In genomic region chr12:114481200-114481535, GRCh38 we compare ENCODE assay signal across 15 cellular contexts.
DNase-seq lines count a peak whose midpoint lies in the region; ATAC-seq and TF ChIP-seq lines count a peak whose summit lies in the region.
"Had no signal": no experiment of that assay in that cellular context is flagged by ENCODE, and none has a peak within 500 bp of the region (broad histone marks: within the 10 kb centered on the region; RNA-seq: fewer than 3 reads in every experiment).

No MANE protein-coding gene starts in this region.

- ATAC-seq in foreskin keratinocyte, result peak; percentile 31
- no peak for ATAC-seq in HG03565 (IDR thresholded peaks at IDR 0.05; ENCODE audit: unreplicated experiment)
- ATAC-seq: activated CD4-positive, CD25-positive, alpha-beta regulatory T cell treated with anti-CD3 and anti-CD28 coated beads, Interleukin-2, amount 50 U/mL, for 24 hours had no signal

- peaks cover 55% of the 10 kb centered on the region for H3K27me3 Mint-ChIP-seq in HFFc6 (ENCODE audit: insufficient read depth)

- H3K27ac ChIP-seq in foreskin keratinocyte, result no peak overlapping the region
- H3K27ac ChIP-seq: testis had no signal

- no peaks in the 10 kb centered on the region for H3K4me1 ChIP-seq in foreskin keratinocyte

- TF ChIP-seq CTCF in HFFc6 (IDR thresholded peaks at IDR 0.05) (no peak), foreskin keratinocyte (conservative IDR thresholded peaks at IDR 0.05) (no peak)

- peak; percentile 36 for DNase-seq in DMS79 treated with DMSO at 0.1 percent for 48 hours (lab: John Stamatoyannopoulos, UW)
- DNase-seq in HFFc6, result no peak
- no peak for DNase-seq in foreskin keratinocyte
- DNase-seq in retina, result peak; percentile 67
- DNase-seq in activated gamma-delta T cell (lab: John Stamatoyannopoulos, UW), result no peak
- no peak for DNase-seq in cerebellum (ENCODE audit: low spot score)
- DNase-seq: activated naive CD4-positive, alpha-beta T cell treated with anti-CD3 and anti-CD28 coated beads, Interleukin-2, amount 10 ng/mL, durations not matched to agents 7 days and 5 days; CD8-positive, alpha-beta memory T cell; GDM1; NCI-H1105; T-helper 1 cell; testis had no signal

- H3K9me3 Mint-ChIP-seq in HFFc6, result no peaks in the 10 kb centered on the region
- H3K9me3 Mint-ChIP-seq: activated naive CD4-positive, alpha-beta T cell treated with anti-CD3 and anti-CD28 coated beads, Interleukin-2, amount 10 ng/mL, durations not matched to agents 7 days and 5 days had no signal

- H3K4me3 Mint-ChIP-seq in HFFc6, result peak overlapping the region; percentile 85
- H3K4me3 Mint-ChIP-seq: activated naive CD4-positive, alpha-beta T cell treated with anti-CD3 and anti-CD28 coated beads, Interleukin-2, amount 10 ng/mL, durations not matched to agents 7 days and 5 days; CD8-positive, alpha-beta memory T cell had no signal

- H3K4me1 Mint-ChIP-seq in HFFc6 (ENCODE audit: low read depth), result peaks cover 21% of the 10 kb centered on the region

- no peaks in the 10 kb centered on the region for H3K36me3 Mint-ChIP-seq in HFFc6 (ENCODE audit: low read depth)
- H3K36me3 Mint-ChIP-seq: activated naive CD4-positive, alpha-beta T cell treated with anti-CD3 and anti-CD28 coated beads, Interleukin-2, amount 10 ng/mL, durations not matched to agents 7 days and 5 days; brain; CD8-positive, alpha-beta memory T cell had no signal

- peaks cover 70% of the 10 kb centered on the region for H3K27me3 ChIP-seq in foreskin keratinocyte
- H3K27me3 ChIP-seq: testis had no signal

- no peak overlapping the region for H3K27ac Mint-ChIP-seq in HFFc6
- H3K27ac Mint-ChIP-seq: activated naive CD4-positive, alpha-beta T cell treated with anti-CD3 and anti-CD28 coated beads, Interleukin-2, amount 10 ng/mL, durations not matched to agents 7 days and 5 days; brain; CD8-positive, alpha-beta memory T cell had no signal

Comparison
In these comparisons a context has a peak if more than half of its experiments do, and no peak if none do; other contexts are left out.
1. DNase-seq: peak in DMS79 treated with DMSO at 0.1 percent for 48 hours (single experiment) and retina (single experiment); none in HFFc6 (single experiment), foreskin keratinocyte (0 of 2), activated gamma-delta T cell (single experiment) and cerebellum (single experiment).